In genomic region chr15:68875377-68876116, GRCh38 we compare ENCODE assay signal across 8 cellular contexts. TPM values are rescaled to one million over a fixed set of nuclear protein-coding genes. Genes with fewer than 3 reads are reported as not detected.
DNase-seq lines count a peak whose midpoint lies in the region; ATAC-seq and TF ChIP-seq lines count a peak whose summit lies in the region.

No MANE protein-coding gene starts in this region.

- intact Hi-C loops in left ventricle myocardium inferior (cut with micrococcal nuclease) = loop anchor here (5.0 to 10.0 kb wide), 3 partner anchors 51 to 323 kb away; partner anchors contain the start of gene ANP32A
- intact Hi-C loops in posterior cingulate gyrus (cut with DNase I) = loop anchor here (1.0 to 10.0 kb wide), 7 partner anchors 47 to 568 kb away; partner anchors contain the start of gene ANP32A
- intact Hi-C loops in transverse colon (cut with DNase I; ENCODE audit: low total_unique reads) = loop anchor here (5.0 to 10.0 kb wide), 3 partner anchors 93 to 321 kb away; no protein-coding TSS in a partner anchor

- H3K36me3 Mint-ChIP-seq in T-helper 1 cell treated with Interleukin-12 subunit alpha and Interleukin-12 subunit beta and Interleukin-4 antibody, amounts not matched to agents 30 μg/mL and 1 μg/mL, for 36 hours (ENCODE audit: low read depth) = no peaks in the 10 kb centered on the region

- TF ChIP-seq CTCF in GM12864 (IDR thresholded peaks at IDR 0.05; ENCODE audit: low read depth, low read length, missing control alignments) (peak; percentile 89), left ventricle myocardium inferior (IDR thresholded peaks at IDR 0.05; ENCODE audit: borderline replicate concordance) (peak; percentile 88), transverse colon (IDR thresholded peaks at IDR 0.05) (peak; percentile 85 to 94 (median 91))

- no peaks in the 10 kb centered on the region for H3K9me3 Mint-ChIP-seq in T-helper 1 cell treated with Interleukin-12 subunit alpha and Interleukin-12 subunit beta and Interleukin-4 antibody, amounts not matched to agents 30 μg/mL and 1 μg/mL, for 36 hours

- 2 to 13% methylated on average over 9 to 31 of the region's 31 CpGs for WGBS in transverse colon (ENCODE audit: low coverage in 1 of 2), 2 donors

- H3K27me3 ChIP-seq in left ventricle myocardium inferior (ENCODE audit: low read depth) (peaks cover 6% of the 10 kb centered on the region), transverse colon (peaks cover 18% of the 10 kb centered on the region)

- peak; percentile 53 for DNase-seq in GM12864 (ENCODE audit: low read depth)
- peak; percentile 80 for DNase-seq in NCI-H146 (lab: John Stamatoyannopoulos, UW)
- DNase-seq in amniotic stem cell (lab: John Stamatoyannopoulos, UW) = peak; percentile 74
- DNase-seq in left ventricle myocardium inferior = peak; percentile 91
- peak; percentile 81 to 99 (median 96) for DNase-seq in posterior cingulate gyrus
- peak; percentile 94 for DNase-seq in transverse colon

- H3K4me1 ChIP-seq in left ventricle myocardium inferior (peaks cover 5% of the 10 kb centered on the region), transverse colon (peaks cover 0 to 4% (median 2%) of the 10 kb centered on the region in 4 donors)

- no peaks in the 10 kb centered on the region for H3K9me3 ChIP-seq in left ventricle myocardium inferior (replicated peaks)
- H3K9me3 ChIP-seq in transverse colon = no peaks in the 10 kb centered on the region

- H3K4me1 Mint-ChIP-seq in T-helper 1 cell treated with Interleukin-12 subunit alpha and Interleukin-12 subunit beta and Interleukin-4 antibody, amounts not matched to agents 30 μg/mL and 1 μg/mL, for 36 hours (ENCODE audit: low read depth) = peaks cover 2% of the 10 kb centered on the region

- TF ChIP-seq EP300 in transverse colon (IDR thresholded peaks at IDR 0.05; ENCODE audit: low read depth) = no peak

- TF ChIP-seq POLR2A in transverse colon (IDR thresholded peaks at IDR 0.05) = no peak

- H3K36me3 ChIP-seq in left ventricle myocardium inferior (no peaks in the 10 kb centered on the region), transverse colon (no peaks in the 10 kb centered on the region)

- peak overlapping the region; percentile 15 for H3K4me3 Mint-ChIP-seq in T-helper 1 cell treated with Interleukin-12 subunit alpha and Interleukin-12 subunit beta and Interleukin-4 antibody, amounts not matched to agents 30 μg/mL and 1 μg/mL, for 36 hours

- H3K4me3 ChIP-seq in GM12864 (ENCODE audit: low read depth, low read length) = no peak overlapping the region
- H3K4me3 ChIP-seq in left ventricle myocardium inferior = peak overlapping the region; percentile 56
- peak overlapping the region in 3 of 4 donors; percentile 15 to 38 (median 30) for H3K4me3 ChIP-seq in transverse colon

- no peak overlapping the region for H3K27ac ChIP-seq in left ventricle myocardium inferior (replicated peaks)
- no peak overlapping the region for H3K27ac ChIP-seq in transverse colon

- no peak overlapping the region for H3K27ac Mint-ChIP-seq in T-helper 1 cell treated with Interleukin-12 subunit alpha and Interleukin-12 subunit beta and Interleukin-4 antibody, amounts not matched to agents 30 μg/mL and 1 μg/mL, for 36 hours

- in situ Hi-C loops in transverse colon (cut with MboI; ENCODE audit: low pct_ligation_motif_present in 1 of 4, low pct_unique_long_range_greater_than_20kb in 1 of 4, low sequenced_read_pairs in 3 of 4) = loop anchor here (5.0 to 10.0 kb wide), 5 partner anchors 91 to 323 kb away; no protein-coding TSS in a partner anchor

- peaks cover 33% of the 10 kb centered on the region for H3K27me3 Mint-ChIP-seq in T-helper 1 cell treated with Interleukin-12 subunit alpha and Interleukin-12 subunit beta and Interleukin-4 antibody, amounts not matched to agents 30 μg/mL and 1 μg/mL, for 36 hours (ENCODE audit: low read depth)

- no peak for ATAC-seq in HG02763 (IDR thresholded peaks at IDR 0.05; ENCODE audit: unreplicated experiment)

RNA-seq across cellular contexts. Expression of gene SPESP1, which starts 54.8 kb away (rescaled TPM):
- total RNA-seq in left ventricle myocardium inferior (7.6 TPM), transverse colon (1 to 10 TPM in 2 of 4 donors, not detected in 2; 1.5 to 2.5 TPM)

RNA-seq across cellular contexts. Expression of gene ANP32A, which starts 54.9 kb away (rescaled TPM):
- total RNA-seq in left ventricle myocardium inferior = 150 TPM
- 10 to 100 TPM; 23.9 to 92.7 (median 69.4) TPM for total RNA-seq in transverse colon
